In genomic region chr4:26862381-26862915, GRCh38 we compare ENCODE assay signal across 8 cellular contexts. TPM values are rescaled to one million over a fixed set of nuclear protein-coding genes. Genes with fewer than 3 reads are reported as not detected.
DNase-seq lines count a peak whose midpoint lies in the region; ATAC-seq and TF ChIP-seq lines count a peak whose summit lies in the region.

No MANE protein-coding gene starts in this region.

- peak overlapping the region; percentile 79; the same call in 1 of the 2 replicates for H3K9ac ChIP-seq in ES-I3 (ENCODE audit: low read depth, low read length)
- peak overlapping the region; percentile 35 for H3K9ac ChIP-seq in NT2/D1 (ENCODE audit: insufficient read length, low read depth)
- H3K9ac ChIP-seq in endodermal cell (ENCODE audit: extremely low read depth, low read length, poor library complexity, severe bottlenecking) = no peak overlapping the region
- no peak overlapping the region for H3K9ac ChIP-seq in trophoblast cell (ENCODE audit: low read length)

- no peak overlapping the region for H2AFZ ChIP-seq in trophoblast cell (ENCODE audit: insufficient read depth, low read length, poor library complexity)

- no peaks in the 10 kb centered on the region for H3K36me3 Mint-ChIP-seq in endodermal cell (ENCODE audit: low read depth)
- H3K36me3 Mint-ChIP-seq in progenitor cell of endocrine pancreas (ENCODE audit: insufficient read depth) = no peaks in the 10 kb centered on the region

- H3K9me3 ChIP-seq in ES-I3 (ENCODE audit: control insufficient read depth, insufficient read depth, low read length) = no peaks in the 10 kb centered on the region
- H3K9me3 ChIP-seq in NT2/D1 (ENCODE audit: insufficient read depth, low read length) = no peaks in the 10 kb centered on the region
- no peaks in the 10 kb centered on the region for H3K9me3 ChIP-seq in endodermal cell (ENCODE audit: control insufficient read depth, low read length)
- H3K9me3 ChIP-seq in trophoblast cell (ENCODE audit: insufficient read depth, low read depth, low read length) = no peaks in the 10 kb centered on the region

- H3K4me3 ChIP-seq in NT2/D1 (ENCODE audit: insufficient read length, low read depth) (peak overlapping the region; percentile 58), endodermal cell (ENCODE audit: low read length) (peak overlapping the region; percentile 96), trophoblast cell (ENCODE audit: low read depth, low read length) (no peak overlapping the region)

- TF ChIP-seq CTCF in endodermal cell (conservative IDR thresholded peaks at IDR 0.05) (no peak), progenitor cell of endocrine pancreas (IDR thresholded peaks at IDR 0.05; ENCODE audit: unreplicated experiment) (no peak)

- no peak overlapping the region for H3K27ac Mint-ChIP-seq in endodermal cell
- H3K27ac Mint-ChIP-seq in progenitor cell of endocrine pancreas = peak overlapping the region; percentile 97

- H3K36me3 ChIP-seq in ES-I3 (ENCODE audit: insufficient read depth, low read length) = no peaks in the 10 kb centered on the region
- H3K36me3 ChIP-seq in NT2/D1 (ENCODE audit: insufficient read depth, insufficient read length, low read length) = no peaks in the 10 kb centered on the region
- H3K36me3 ChIP-seq in endodermal cell (ENCODE audit: control insufficient read depth, insufficient read depth, low read length) = no peaks in the 10 kb centered on the region
- H3K36me3 ChIP-seq in trophoblast cell (ENCODE audit: control insufficient read depth in 1 of 2, insufficient read depth in 2 of 2, low read length in 2 of 2) = no peaks in the 10 kb centered on the region

- no peak overlapping the region for H2BK5ac ChIP-seq in trophoblast cell (ENCODE audit: low read depth, low read length, poor library complexity)

- no peak overlapping the region for H3K18ac ChIP-seq in trophoblast cell (ENCODE audit: low read length)

- DNase-seq in NT2/D1 (ENCODE audit: low read depth, low spot score) = no peak
- no peak for DNase-seq in endodermal cell
- DNase-seq in progenitor cell of endocrine pancreas (ENCODE audit: low spot score, unreplicated experiment) = no peak
- DNase-seq in NCI-H1436 treated with DMSO at 0.1 percent for 48 hours (lab: John Stamatoyannopoulos, UW) = no peak
- DNase-seq in trophoblast cell = no peak
- no peak for DNase-seq in effector CD4-positive, alpha-beta T cell

- no peak overlapping the region for H4K91ac ChIP-seq in trophoblast cell (ENCODE audit: low read depth, low read length)

- H3K4me1 Mint-ChIP-seq in endodermal cell = peaks cover 65% of the 10 kb centered on the region
- peaks cover 53% of the 10 kb centered on the region for H3K4me1 Mint-ChIP-seq in progenitor cell of endocrine pancreas (ENCODE audit: low read depth)

- no peak overlapping the region for H2AK5ac ChIP-seq in trophoblast cell (ENCODE audit: low read length)

- H3K4me3 Mint-ChIP-seq in endodermal cell (peak overlapping the region; percentile 87), progenitor cell of endocrine pancreas (ENCODE audit: low read depth) (peak overlapping the region; percentile 99)

- peaks cover 15% of the 10 kb centered on the region for H3K79me1 ChIP-seq in trophoblast cell (ENCODE audit: low read length)

- H3K27me3 ChIP-seq in NT2/D1 (ENCODE audit: insufficient read depth, insufficient read length) = peaks cover 6% of the 10 kb centered on the region
- no peaks in the 10 kb centered on the region for H3K27me3 ChIP-seq in endodermal cell (ENCODE audit: control insufficient read depth, insufficient read depth, low read length, poor library complexity, severe bottlenecking)
- no peaks in the 10 kb centered on the region for H3K27me3 ChIP-seq in trophoblast cell (ENCODE audit: insufficient read depth, low read length)

- H3K9me3 Mint-ChIP-seq in endodermal cell (no peaks in the 10 kb centered on the region), progenitor cell of endocrine pancreas (ENCODE audit: low read depth) (no peaks in the 10 kb centered on the region)

- H4K8ac ChIP-seq in trophoblast cell (ENCODE audit: low read depth, low read length) = no peak overlapping the region

- no peak overlapping the region for H4K12ac ChIP-seq in trophoblast cell (ENCODE audit: low read depth, low read length)

- no peak for ATAC-seq in HG03135 (IDR thresholded peaks at IDR 0.05; ENCODE audit: unreplicated experiment)

- 32 to 36% methylated on average over 3 of the region's 3 CpGs for WGBS in endodermal cell (ENCODE audit: insufficient coverage in 1 of 2, insufficient read length in 1 of 2), 2 experiments
- no CpG with 5 or more reads among the region's 3 CpGs for WGBS in trophoblast cell (ENCODE audit: extremely low coverage, insufficient coverage, insufficient read length)

- no peak overlapping the region for H3K4me2 ChIP-seq in trophoblast cell (ENCODE audit: low read length)

- H3K27me3 Mint-ChIP-seq in endodermal cell (ENCODE audit: insufficient read depth) (no peaks in the 10 kb centered on the region), progenitor cell of endocrine pancreas (no peaks in the 10 kb centered on the region)

- H3K27ac ChIP-seq in endodermal cell (ENCODE audit: low read depth, low read length) (no peak overlapping the region), trophoblast cell (ENCODE audit: low read depth, low read length) (no peak overlapping the region)

- no peak overlapping the region for H2BK120ac ChIP-seq in trophoblast cell (ENCODE audit: insufficient read depth, low read length, poor library complexity)

- H2BK12ac ChIP-seq in trophoblast cell (ENCODE audit: low read length) = no peak overlapping the region

- peaks cover 7% of the 10 kb centered on the region; the same call in 1 of the 2 replicates for H3K4me1 ChIP-seq in ES-I3 (ENCODE audit: insufficient read depth, low read length)
- no peaks in the 10 kb centered on the region for H3K4me1 ChIP-seq in NT2/D1 (ENCODE audit: insufficient read depth, insufficient read length)
- peaks cover 13% of the 10 kb centered on the region for H3K4me1 ChIP-seq in endodermal cell (ENCODE audit: control insufficient read depth, insufficient read depth, low read length)
- H3K4me1 ChIP-seq in trophoblast cell (ENCODE audit: control insufficient read depth in 1 of 2, insufficient read depth in 2 of 2, low read length in 2 of 2) = peaks cover 6 to 8% of the 10 kb centered on the region in 2 experiments

- H3K23ac ChIP-seq in trophoblast cell (ENCODE audit: low read length) = no peak overlapping the region

- H3K4ac ChIP-seq in trophoblast cell (ENCODE audit: low read depth, low read length) = no peak overlapping the region

- peaks cover 4% of the 10 kb centered on the region for H3K79me2 ChIP-seq in trophoblast cell (ENCODE audit: control insufficient read depth, insufficient read depth, low read length, poor library complexity)

- no peak overlapping the region for H3K14ac ChIP-seq in trophoblast cell (ENCODE audit: low read length)

RNA-seq across cellular contexts. Expression of gene STIM2, which starts 1.8 kb away (rescaled TPM):
- total RNA-seq in endodermal cell (10 to 100 TPM; 23.2 to 24.5 TPM), progenitor cell of endocrine pancreas (48.7 and 49.3 TPM in 2 replicates)
- polyA plus RNA-seq in endodermal cell (2013, experiment 1 of 2) = 20.2 TPM
- polyA plus RNA-seq in endodermal cell (2013, experiment 2 of 2) = 19.0 TPM
- polyA plus RNA-seq in trophoblast cell (2013) = 22.3 and 22.8 TPM in 2 replicates

Comparison
In these comparisons a context has a peak if more than half of its experiments do, and no peak if none do; other contexts are left out.
1. H3K9ac ChIP-seq: peak in ES-I3 (single experiment) and NT2/D1 (single experiment); none in endodermal cell (single experiment) and trophoblast cell (single experiment).